Comparison of ENCODE assay signal across 1 cellular context in the genomic region with DNA sequence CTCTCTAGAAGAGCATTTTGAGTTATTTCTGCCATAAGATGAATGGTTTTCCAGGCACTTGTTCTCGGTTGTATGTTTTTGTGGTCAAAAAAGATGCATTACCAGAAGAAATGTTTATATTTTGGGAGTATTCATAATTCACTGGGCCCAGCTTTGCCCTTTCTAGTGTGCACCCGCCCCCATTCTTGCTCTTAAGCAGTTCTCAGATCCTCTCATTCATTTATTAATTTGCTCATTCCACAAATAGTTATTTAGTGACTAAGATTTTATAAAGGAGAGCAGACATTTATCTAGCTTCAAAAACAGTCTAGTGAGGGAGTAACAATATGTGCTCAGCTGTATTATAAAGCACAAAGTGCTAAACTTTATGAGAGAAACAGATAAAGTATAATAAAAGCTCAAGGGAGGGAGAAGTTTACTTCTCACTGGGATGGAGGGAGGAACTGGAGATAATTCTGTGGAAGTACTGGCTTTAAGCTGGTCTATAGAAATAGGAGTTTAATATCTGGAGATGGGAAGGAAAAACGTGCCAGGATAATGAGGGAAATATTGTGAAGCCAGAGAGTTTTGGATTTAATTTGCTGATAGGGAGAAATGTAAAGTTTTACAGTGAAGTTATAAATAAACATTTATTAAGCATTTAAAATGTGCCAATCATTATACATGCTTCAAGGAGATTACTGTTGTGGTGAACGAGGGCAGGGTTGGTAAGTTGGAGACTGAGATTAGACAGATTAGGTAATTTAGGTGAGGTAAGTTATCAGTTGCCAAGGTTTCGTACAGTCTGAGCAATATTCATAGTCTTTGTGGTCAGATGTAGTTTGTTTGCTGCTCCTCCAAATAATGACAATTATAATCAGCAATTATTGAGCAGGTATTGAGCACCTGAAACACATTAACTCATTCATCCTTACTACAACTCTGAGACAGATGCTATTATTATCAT.
A peak's percentile ranks its signal among the peaks of the same experiment; 100 is the strongest.
TF ChIP-seq lines count a peak whose summit lies in the region.

No MANE protein-coding gene starts in this region.

TF ChIP-seq in GM12878, 131 proteins besides CTCF, POLR2A, EP300 and RAD21 (continued from another document and continues in another):
- TF ChIP-seq ZBED1 (IDR thresholded peaks at IDR 0.05; ENCODE audit: borderline replicate concordance) (no peak), SPI1 (IDR thresholded peaks at IDR 0.05; ENCODE audit: borderline replicate concordance, insufficient read depth, low read depth, low read length) (no peak), CHD4 (IDR thresholded peaks at IDR 0.05) (no peak), ZNF207 (IDR thresholded peaks at IDR 0.05; ENCODE audit: borderline replicate concordance) (no peak), TBL1XR1 (IDR thresholded peaks at IDR 0.05; ENCODE audit: low read depth, low read length) (no peak), SREBF1 (IDR thresholded peaks at IDR 0.05; ENCODE audit: low read length) (no peak), ZNF217 (IDR thresholded peaks at IDR 0.05) (no peak), NFXL1 (IDR thresholded peaks at IDR 0.05; ENCODE audit: borderline replicate concordance) (no peak), MEF2B (IDR thresholded peaks at IDR 0.05; ENCODE audit: partially characterized antibody, poor library complexity, severe bottlenecking) (no peak), CBX5 (IDR thresholded peaks at IDR 0.05; ENCODE audit: low read depth) (no peak), ELK1 (IDR thresholded peaks at IDR 0.05; ENCODE audit: low read depth, low read length) (no peak), FOS (IDR thresholded peaks at IDR 0.05; ENCODE audit: borderline replicate concordance, extremely low read depth, insufficient read length) (no peak), SUPT20H (IDR thresholded peaks at IDR 0.05; ENCODE audit: borderline replicate concordance, control insufficient read depth, low read depth, low read length) (no peak), PKNOX1 (IDR thresholded peaks at IDR 0.05) (peak; percentile 82), POU2F2 (IDR thresholded peaks at IDR 0.05; ENCODE audit: borderline replicate concordance, low read depth, low read length) (no peak), PAX8 (IDR thresholded peaks at IDR 0.05) (no peak), MYC (IDR thresholded peaks at IDR 0.05; ENCODE audit: insufficient read depth, insufficient read length, insufficient replicate concordance, low read length, severe bottlenecking) (no peak), EZH2 (IDR thresholded peaks at IDR 0.05; ENCODE audit: borderline replicate concordance, control insufficient read depth, low read depth, low read length) (no peak), NFYA (IDR thresholded peaks at IDR 0.05; ENCODE audit: borderline replicate concordance, low read depth, low read length) (no peak), RUNX3 (IDR thresholded peaks at IDR 0.05; ENCODE audit: low read length) (peak; percentile 95), NRF1 (conservative IDR thresholded peaks at IDR 0.05; ENCODE audit: low read depth, low read length) (no peak), HDAC2 (IDR thresholded peaks at IDR 0.05) (no peak), IRF5 (IDR thresholded peaks at IDR 0.05; ENCODE audit: borderline replicate concordance) (no peak), TAF1 (IDR thresholded peaks at IDR 0.05; ENCODE audit: borderline replicate concordance, low read depth, low read length) (no peak), NBN (IDR thresholded peaks at IDR 0.05) (0 out of 2 replicates have a peak, but pooled peaks have one; percentile 28), BACH1 (IDR thresholded peaks at IDR 0.05; ENCODE audit: borderline replicate concordance) (no peak), ZSCAN29 (IDR thresholded peaks at IDR 0.05) (no peak), EED (IDR thresholded peaks at IDR 0.05; ENCODE audit: low read depth) (no peak), ZNF687 (IDR thresholded peaks at IDR 0.05) (no peak), SRF (IDR thresholded peaks at IDR 0.05; ENCODE audit: low read depth in 2 of 2, low read length in 2 of 2) (no peak), CHD2 (IDR thresholded peaks at IDR 0.05; ENCODE audit: borderline replicate concordance, low read depth, low read length) (no peak), BHLHE40 (IDR thresholded peaks at IDR 0.05; ENCODE audit: borderline replicate concordance in 1 of 2, low read depth in 2 of 2, low read length in 1 of 2) (no peak), NR2C2 (IDR thresholded peaks at IDR 0.05; ENCODE audit: borderline replicate concordance, control insufficient read depth, insufficient read length, low read depth) (no peak), TCF12 (IDR thresholded peaks at IDR 0.05; ENCODE audit: low read depth, low read length) (no peak), HCFC1 (IDR thresholded peaks at IDR 0.05; ENCODE audit: low read length) (no peak), NR2C1 (IDR thresholded peaks at IDR 0.05) (no peak), NR2F1 (conservative IDR thresholded peaks at IDR 0.05) (no peak), ATF7 (IDR thresholded peaks at IDR 0.05; ENCODE audit: low read depth) (peak; percentile 83), LARP7 (IDR thresholded peaks at IDR 0.05) (no peak), PML (IDR thresholded peaks at IDR 0.05; ENCODE audit: low read length) (no peak), JUND (IDR thresholded peaks at IDR 0.05; ENCODE audit: low read depth, low read length) (no peak), POLR2AphosphoS2 (IDR thresholded peaks at IDR 0.05; ENCODE audit: low read depth, low read length) (no peak)
- TF ChIP-seq, protein P1, sequence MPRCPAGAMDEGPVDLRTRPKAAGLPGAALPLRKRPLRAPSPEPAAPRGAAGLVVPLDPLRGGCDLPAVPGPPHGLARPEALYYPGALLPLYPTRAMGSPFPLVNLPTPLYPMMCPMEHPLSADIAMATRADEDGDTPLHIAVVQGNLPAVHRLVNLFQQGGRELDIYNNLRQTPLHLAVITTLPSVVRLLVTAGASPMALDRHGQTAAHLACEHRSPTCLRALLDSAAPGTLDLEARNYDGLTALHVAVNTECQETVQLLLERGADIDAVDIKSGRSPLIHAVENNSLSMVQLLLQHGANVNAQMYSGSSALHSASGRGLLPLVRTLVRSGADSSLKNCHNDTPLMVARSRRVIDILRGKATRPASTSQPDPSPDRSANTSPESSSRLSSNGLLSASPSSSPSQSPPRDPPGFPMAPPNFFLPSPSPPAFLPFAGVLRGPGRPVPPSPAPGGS (IDR thresholded peaks at IDR 0.05; ENCODE audit: borderline replicate concordance, insufficient read depth, low read depth, low read length, poor library complexity, severe bottlenecking): peak; percentile 67
- TF ChIP-seq, protein P2, sequence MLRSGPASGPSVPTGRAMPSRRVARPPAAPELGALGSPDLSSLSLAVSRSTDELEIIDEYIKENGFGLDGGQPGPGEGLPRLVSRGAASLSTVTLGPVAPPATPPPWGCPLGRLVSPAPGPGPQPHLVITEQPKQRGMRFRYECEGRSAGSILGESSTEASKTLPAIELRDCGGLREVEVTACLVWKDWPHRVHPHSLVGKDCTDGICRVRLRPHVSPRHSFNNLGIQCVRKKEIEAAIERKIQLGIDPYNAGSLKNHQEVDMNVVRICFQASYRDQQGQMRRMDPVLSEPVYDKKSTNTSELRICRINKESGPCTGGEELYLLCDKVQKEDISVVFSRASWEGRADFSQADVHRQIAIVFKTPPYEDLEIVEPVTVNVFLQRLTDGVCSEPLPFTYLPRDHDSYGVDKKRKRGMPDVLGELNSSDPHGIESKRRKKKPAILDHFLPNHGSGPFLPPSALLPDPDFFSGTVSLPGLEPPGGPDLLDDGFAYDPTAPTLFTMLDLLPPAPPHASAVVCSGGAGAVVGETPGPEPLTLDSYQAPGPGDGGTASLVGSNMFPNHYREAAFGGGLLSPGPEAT (IDR thresholded peaks at IDR 0.05; ENCODE audit: low read depth): no peak
- TF ChIP-seq, protein P3, sequence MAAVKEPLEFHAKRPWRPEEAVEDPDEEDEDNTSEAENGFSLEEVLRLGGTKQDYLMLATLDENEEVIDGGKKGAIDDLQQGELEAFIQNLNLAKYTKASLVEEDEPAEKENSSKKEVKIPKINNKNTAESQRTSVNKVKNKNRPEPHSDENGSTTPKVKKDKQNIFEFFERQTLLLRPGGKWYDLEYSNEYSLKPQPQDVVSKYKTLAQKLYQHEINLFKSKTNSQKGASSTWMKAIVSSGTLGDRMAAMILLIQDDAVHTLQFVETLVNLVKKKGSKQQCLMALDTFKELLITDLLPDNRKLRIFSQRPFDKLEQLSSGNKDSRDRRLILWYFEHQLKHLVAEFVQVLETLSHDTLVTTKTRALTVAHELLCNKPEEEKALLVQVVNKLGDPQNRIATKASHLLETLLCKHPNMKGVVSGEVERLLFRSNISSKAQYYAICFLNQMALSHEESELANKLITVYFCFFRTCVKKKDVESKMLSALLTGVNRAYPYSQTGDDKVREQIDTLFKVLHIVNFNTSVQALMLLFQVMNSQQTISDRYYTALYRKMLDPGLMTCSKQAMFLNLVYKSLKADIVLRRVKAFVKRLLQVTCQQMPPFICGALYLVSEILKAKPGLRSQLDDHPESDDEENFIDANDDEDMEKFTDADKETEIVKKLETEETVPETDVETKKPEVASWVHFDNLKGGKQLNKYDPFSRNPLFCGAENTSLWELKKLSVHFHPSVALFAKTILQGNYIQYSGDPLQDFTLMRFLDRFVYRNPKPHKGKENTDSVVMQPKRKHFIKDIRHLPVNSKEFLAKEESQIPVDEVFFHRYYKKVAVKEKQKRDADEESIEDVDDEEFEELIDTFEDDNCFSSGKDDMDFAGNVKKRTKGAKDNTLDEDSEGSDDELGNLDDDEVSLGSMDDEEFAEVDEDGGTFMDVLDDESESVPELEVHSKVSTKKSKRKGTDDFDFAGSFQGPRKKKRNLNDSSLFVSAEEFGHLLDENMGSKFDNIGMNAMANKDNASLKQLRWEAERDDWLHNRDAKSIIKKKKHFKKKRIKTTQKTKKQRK (IDR thresholded peaks at IDR 0.05; ENCODE audit: low read depth, low read length): no peak
- TF ChIP-seq, protein P4, sequence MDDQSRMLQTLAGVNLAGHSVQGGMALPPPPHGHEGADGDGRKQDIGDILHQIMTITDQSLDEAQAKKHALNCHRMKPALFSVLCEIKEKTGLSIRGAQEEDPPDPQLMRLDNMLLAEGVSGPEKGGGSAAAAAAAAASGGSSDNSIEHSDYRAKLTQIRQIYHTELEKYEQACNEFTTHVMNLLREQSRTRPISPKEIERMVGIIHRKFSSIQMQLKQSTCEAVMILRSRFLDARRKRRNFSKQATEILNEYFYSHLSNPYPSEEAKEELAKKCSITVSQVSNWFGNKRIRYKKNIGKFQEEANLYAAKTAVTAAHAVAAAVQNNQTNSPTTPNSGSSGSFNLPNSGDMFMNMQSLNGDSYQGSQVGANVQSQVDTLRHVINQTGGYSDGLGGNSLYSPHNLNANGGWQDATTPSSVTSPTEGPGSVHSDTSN (IDR thresholded peaks at IDR 0.05; ENCODE audit: insufficient replicate concordance, low read depth, low read length): peak; percentile 30
- TF ChIP-seq, protein P5, sequence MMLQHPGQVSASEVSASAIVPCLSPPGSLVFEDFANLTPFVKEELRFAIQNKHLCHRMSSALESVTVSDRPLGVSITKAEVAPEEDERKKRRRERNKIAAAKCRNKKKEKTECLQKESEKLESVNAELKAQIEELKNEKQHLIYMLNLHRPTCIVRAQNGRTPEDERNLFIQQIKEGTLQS (IDR thresholded peaks at IDR 0.05; ENCODE audit: borderline replicate concordance, extremely low read depth, low read depth, low read length): no peak
